ENCODE assay signal across 8 cellular contexts in the genomic region with DNA sequence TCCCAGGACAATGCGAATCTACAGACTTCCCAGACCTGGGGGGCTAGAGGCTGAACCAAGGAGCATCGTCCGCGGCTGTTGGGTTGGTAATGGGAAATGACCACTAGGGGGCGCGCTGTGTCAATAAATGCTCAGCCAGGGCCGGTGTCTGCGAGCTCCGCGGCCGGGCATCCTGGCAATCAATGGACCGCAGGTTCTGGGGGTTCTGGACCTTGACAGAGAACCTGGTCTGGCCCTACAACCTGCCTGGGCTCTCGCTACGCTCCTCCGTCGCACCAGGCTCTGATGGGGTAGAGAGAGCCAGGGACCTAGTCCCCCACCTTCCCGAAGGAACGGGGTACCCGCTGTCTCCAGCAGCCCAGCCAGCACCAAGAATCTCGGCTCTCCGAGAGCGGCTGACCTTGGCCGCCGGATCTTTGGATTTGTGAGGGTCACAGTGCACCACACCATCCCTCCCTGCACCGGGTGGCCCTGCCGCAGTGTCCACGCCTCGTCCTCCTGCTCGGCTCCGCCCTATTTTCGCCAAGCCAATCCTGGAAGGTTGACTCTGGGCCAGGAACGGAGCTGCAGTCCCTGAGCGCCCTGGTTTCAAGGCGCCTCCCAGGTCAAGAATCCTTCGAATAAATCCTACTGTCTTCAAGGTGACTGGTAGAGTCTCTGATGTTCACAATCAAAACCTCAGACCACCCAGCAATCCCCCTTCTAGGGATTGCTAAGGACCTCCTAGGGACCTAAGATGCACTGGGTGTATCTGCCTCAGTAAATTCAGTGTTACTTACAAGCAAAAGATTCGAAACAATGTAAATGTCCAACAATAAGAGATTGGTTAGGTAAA. TPM values are rescaled to one million over a fixed set of nuclear protein-coding genes. Genes with fewer than 3 reads are reported as not detected.
DNase-seq lines count a peak whose midpoint lies in the region; ATAC-seq and TF ChIP-seq lines count a peak whose summit lies in the region.

No MANE protein-coding gene starts in this region.

- no peaks in the 10 kb centered on the region for H3K79me2 ChIP-seq in OCI-LY7 (ENCODE audit: insufficient read depth, low read depth, low read length)

- H3K9ac ChIP-seq in muscle layer of colon (ENCODE audit: low read length) = peak overlapping the region; percentile 21

- no peaks in the 10 kb centered on the region for H4K20me1 ChIP-seq in OCI-LY7 (ENCODE audit: insufficient read depth, low read length)

- no peak overlapping the region for H3K27ac ChIP-seq in OCI-LY7 (ENCODE audit: low read depth, low read length, poor library complexity, severe bottlenecking)
- H3K27ac ChIP-seq in esophagus squamous epithelium = peak overlapping the region in 2 of 4 donors; percentile 0 to 53
- no peak overlapping the region for H3K27ac ChIP-seq in muscle layer of colon (ENCODE audit: low read depth, low read length)

- CTCF ChIA-PET in OCI-LY7 (lab: Charles Lee; ENCODE audit: unreplicated experiment) = interaction anchor here (0.6 kb wide), 1 partner anchor 196 kb away, joined by 3 read pairs; no protein-coding TSS in a partner anchor

- POLR2A ChIA-PET in OCI-LY7 (lab: Charles Lee) = interaction anchor here (0.7 to 1.7 kb wide), 2 partner anchors 70 to 117 kb away, joined by 3 to 4 read pairs; no protein-coding TSS in a partner anchor

- H3K9me3 ChIP-seq in OCI-LY7 (ENCODE audit: low read length) = no peaks in the 10 kb centered on the region; the same call in 1 of the 2 replicates
- H3K9me3 ChIP-seq in esophagus squamous epithelium = peaks cover 0 to 5% (median 0%) of the 10 kb centered on the region in 3 donors
- no peaks in the 10 kb centered on the region for H3K9me3 ChIP-seq in muscle layer of colon (ENCODE audit: low read length)

- no peaks in the 10 kb centered on the region for H3K36me3 ChIP-seq in OCI-LY7 (ENCODE audit: insufficient read depth, low read length)
- peaks cover 0 to 12% (median 0%) of the 10 kb centered on the region in 3 donors for H3K36me3 ChIP-seq in esophagus squamous epithelium
- no peaks in the 10 kb centered on the region for H3K36me3 ChIP-seq in muscle layer of colon (ENCODE audit: insufficient read depth, low read length)

- H3K4me3 ChIP-seq in OCI-LY7 (ENCODE audit: low read depth, low read length, poor library complexity, severe bottlenecking) = peak overlapping the region; percentile 59
- peak overlapping the region; percentile 33 to 63 (median 48) for H3K4me3 ChIP-seq in esophagus squamous epithelium
- peak overlapping the region; percentile 38 to 62 for H3K4me3 ChIP-seq in muscle layer of colon (ENCODE audit: low read depth in 1 of 2, low read length in 2 of 2)

- peak overlapping the region; percentile 89 for H2AFZ ChIP-seq in OCI-LY7 (ENCODE audit: low read length)

- peak overlapping the region; percentile 79 for H3K4me2 ChIP-seq in OCI-LY7 (ENCODE audit: low read length)

- H3K27me3 ChIP-seq in esophagus squamous epithelium = peaks cover 0 to 19% (median 0%) of the 10 kb centered on the region in 4 donors
- H3K27me3 ChIP-seq in muscle layer of colon (ENCODE audit: control insufficient read depth in 1 of 2, insufficient read depth in 2 of 2, low read length in 2 of 2) = peaks cover 4% of the 10 kb centered on the region in 2 donors

- TF ChIP-seq POLR2A in esophagus squamous epithelium (IDR thresholded peaks at IDR 0.05) = no peak

- BruUV-seq in OCI-LY7 (replicated peaks; lab: Mats Ljungman, UMichigan) = no TSS peak

- DNase-seq in Ammon's horn (ENCODE audit: low spot score) = peak; percentile 90
- DNase-seq in HS-27A (ENCODE audit: low read depth) = peak; percentile 48
- DNase-seq in OCI-LY7 (ENCODE audit: low spot score) = peak; percentile 82
- peak; percentile 89 for DNase-seq in activated T-cell treated with anti-CD3 and anti-CD28 coated beads, Interleukin-2, amount 50 U/mL, for 1 hour
- DNase-seq in esophagus squamous epithelium (lab: John Stamatoyannopoulos, UW) = peak; percentile 43
- DNase-seq in stimulated activated CD8-positive, alpha-beta memory T cell treated with anti-CD3 and anti-CD28 coated beads, Interleukin-4, amount 100 ng/mL, for 48 hours = peak; percentile 96

- peak; percentile 72 for ATAC-seq in GM19324 (IDR thresholded peaks at IDR 0.05; ENCODE audit: low FRiP score, unreplicated experiment)

- TF ChIP-seq CTCF in OCI-LY7 (conservative IDR thresholded peaks at IDR 0.05; ENCODE audit: low read length) (peak; percentile 90), esophagus squamous epithelium (IDR thresholded peaks at IDR 0.05) (peak; percentile 77 to 95 (median 89))

- 20 to 27% methylated on average over 2 of the region's 36 CpGs for WGBS in esophagus squamous epithelium, 2 donors

- no peaks in the 10 kb centered on the region for H3K9me2 ChIP-seq in OCI-LY7 (ENCODE audit: insufficient read depth, low read length)

- intact Hi-C loops in OCI-LY7 (cut with micrococcal nuclease; ENCODE audit: unreplicated experiment) = loop anchor here (1.0 to 10.0 kb wide), 6 partner anchors 77 to 466 kb away; no protein-coding TSS in a partner anchor
- intact Hi-C loops in esophagus squamous epithelium (cut with DNase I) = no loop called here

- H3K4me1 ChIP-seq in OCI-LY7 (ENCODE audit: insufficient read depth, low read length, poor library complexity, severe bottlenecking) = peaks cover 15% of the 10 kb centered on the region
- H3K4me1 ChIP-seq in esophagus squamous epithelium = peaks cover 10 to 34% (median 16%) of the 10 kb centered on the region in 3 donors
- peaks cover 6% of the 10 kb centered on the region for H3K4me1 ChIP-seq in muscle layer of colon (ENCODE audit: insufficient read depth, low read length)

RNA-seq across cellular contexts. Expression of gene BEAN1, which starts 20.3 kb away (rescaled TPM):
- total RNA-seq in OCI-LY7 (2014; rRNA removed; shearing (Covaris generic)) = not detected in 2 replicates
- total RNA-seq in OCI-LY7 (2022) = 0.13 TPM in 1 of 2 replicates, not detected in the other
- 1 to 10 TPM in 1 of 4 donors, under 1 TPM in 2, not detected in 1; 0.23 to 1.8 (median 0.76) TPM for total RNA-seq in esophagus squamous epithelium

RNA-seq across cellular contexts. Expression of gene CDH5, which starts 40.3 kb away (rescaled TPM):
- not detected in 2 replicates for total RNA-seq in OCI-LY7 (2014; rRNA removed; shearing (Covaris generic))
- total RNA-seq in OCI-LY7 (2022) = 0.09 TPM in 1 of 2 replicates, not detected in the other
- 10 to 100 TPM in 1 of 4 donors, 1 to 10 TPM in 3; 1.7 to 21.6 (median 8.0) TPM for total RNA-seq in esophagus squamous epithelium

Comparison
In these comparisons a context has a peak if more than half of its experiments do, and no peak if none do; other contexts are left out.
1. DNase-seq: peak in every context shown above with its lines; median percentile 96 in stimulated activated CD8-positive, alpha-beta memory T cell treated with anti-CD3 and anti-CD28 coated beads, Interleukin-4, amount 100 ng/mL, for 48 hours; 90 in Ammon's horn; 89 in activated T-cell treated with anti-CD3 and anti-CD28 coated beads, Interleukin-2, amount 50 U/mL, for 1 hour; 82 in OCI-LY7; 48 in HS-27A; 43 in esophagus squamous epithelium.